In genomic region chr5:112735702-112736101, GRCh38 we compare ENCODE assay signal across 19 cellular contexts. TPM values are rescaled to one million over a fixed set of nuclear protein-coding genes. Genes with fewer than 3 reads are reported as not detected.
DNase-seq lines count a peak whose midpoint lies in the region; ATAC-seq, FAIRE-seq and TF ChIP-seq lines count a peak whose summit lies in the region.
"Had no signal": no experiment of that assay in that cellular context is flagged by ENCODE, and none has a peak within 500 bp of the region (broad histone marks: within the 10 kb centered on the region; RNA-seq: fewer than 3 reads in every experiment).

No MANE protein-coding gene starts in this region.

- no peak overlapping the region for H3K9ac ChIP-seq in kidney (ENCODE audit: low read length in 2 of 2)

- no peaks in the 10 kb centered on the region for H3K9me3 ChIP-seq in kidney (ENCODE audit: control insufficient read depth in 1 of 2, low read length in 2 of 2)
- H3K9me3 ChIP-seq: mucosa of descending colon, upper lobe of right lung had no signal

- no peak for TF ChIP-seq CTCF in LNCaP clone FGC (IDR thresholded peaks at IDR 0.05; ENCODE audit: control insufficient read depth, extremely low read depth, insufficient read depth)
- TF ChIP-seq CTCF in kidney (IDR thresholded peaks at IDR 0.05; ENCODE audit: borderline replicate concordance, extremely low read depth, insufficient read depth): no peak

- H3K4me1 ChIP-seq in kidney (ENCODE audit: control insufficient read depth in 1 of 2, insufficient read depth in 1 of 2, low read depth in 1 of 2, low read length in 2 of 2): peaks cover 2 to 6% of the 10 kb centered on the region in 2 donors

- H3K36me3 ChIP-seq in kidney (ENCODE audit: control insufficient read depth in 1 of 2, insufficient read depth in 2 of 2, low read length in 2 of 2): no peaks in the 10 kb centered on the region
- H3K36me3 ChIP-seq: upper lobe of right lung had no signal

- peak overlapping the region; percentile 54 for H3K27ac ChIP-seq in caudate nucleus (ENCODE audit: low read depth, low read length)
- no peak overlapping the region for H3K27ac ChIP-seq in kidney (ENCODE audit: low read depth in 2 of 2, low read length in 2 of 2)
- H3K27ac ChIP-seq: SK-N-MC, upper lobe of right lung, VCaP had no signal

- intact Hi-C loops in kidney (cut with DNase I): no loop called here

- no peak for ATAC-seq in GM19455 (IDR thresholded peaks at IDR 0.05; ENCODE audit: unreplicated experiment)
- ATAC-seq: mucosa of descending colon, upper lobe of right lung had no signal

- DNase-seq in AG20443 (ENCODE audit: low spot score): peak; percentile 19
- DNase-seq in LNCaP clone FGC (ENCODE audit: low read depth): peak; percentile 32
- no peak for DNase-seq in caudate nucleus (lab: John Stamatoyannopoulos, UW)
- no peak for DNase-seq in kidney
- no peak for DNase-seq in activated naive CD4-positive, alpha-beta T cell (lab: John Stamatoyannopoulos, UW)
- DNase-seq in NCI-H2081 treated with DMSO at 0.1 percent for 48 hours (lab: John Stamatoyannopoulos, UW): no peak
- no peak for DNase-seq in NCI-H345 treated with DMSO at 0.1 percent for 48 hours (lab: John Stamatoyannopoulos, UW; ENCODE audit: unreplicated experiment)
- DNase-seq: activated CD8-positive, alpha-beta memory T cell treated with anti-CD3 and anti-CD28 coated beads for 24 hours; aorta; DMS79; mucosa of descending colon; NCI-H1436 treated with DMSO at 0.1 percent for 48 hours; occipital lobe; stimulated activated naive CD4-positive, alpha-beta T cell treated with Interleukin-2 at 50 U/mL for 16 hours; upper lobe of right lung had no signal

- H3K4me3 ChIP-seq in LNCaP clone FGC (ENCODE audit: low read depth, low read length) (no peak overlapping the region), kidney (ENCODE audit: low read length in 2 of 2) (no peak overlapping the region)
- H3K4me3 ChIP-seq: mucosa of descending colon, SK-N-MC, upper lobe of right lung had no signal

- FAIRE-seq in kidney (lab: Jason Lieb, UNC): peak; percentile 64
- FAIRE-seq: keratinocyte had no signal

RNA-seq across cellular contexts. Expression of gene APC, which starts 2.0 kb away (rescaled TPM):
- total RNA-seq in kidney: 44.9 TPM
- polyA plus RNA-seq in kidney (ENCODE audit: insufficient read depth, low read depth, low replicate concordance): 2.7 TPM

Comparison
In these comparisons a context has a peak if more than half of its experiments do, and no peak if none do; other contexts are left out.
1. DNase-seq: peak in AG20443 (single experiment) and LNCaP clone FGC (single experiment); none in caudate nucleus (0 of 61), kidney (single experiment), activated naive CD4-positive, alpha-beta T cell (0 of 4), NCI-H2081 treated with DMSO at 0.1 percent for 48 hours (single experiment) and NCI-H345 treated with DMSO at 0.1 percent for 48 hours (single experiment).